Comparison of ENCODE assay signal across 8 cellular contexts in genomic region chr19:32581704-32582164, GRCh38. TPM values are rescaled to one million over a fixed set of nuclear protein-coding genes. Genes with fewer than 3 reads are reported as not detected.
DNase-seq lines count a peak whose midpoint lies in the region; ATAC-seq and TF ChIP-seq lines count a peak whose summit lies in the region.

No MANE protein-coding gene starts in this region.

- no peaks in the 10 kb centered on the region for H3K36me3 ChIP-seq in parathyroid adenoma (ENCODE audit: control insufficient read depth, insufficient read depth, low read length)

- no peaks in the 10 kb centered on the region for H3K9me3 Mint-ChIP-seq in IgD-negative memory B cell
- H3K9me3 Mint-ChIP-seq in activated T-helper 1 cell treated with anti-CD3 and anti-CD28 coated beads, Interleukin-12 subunit alpha, Interleukin-12 subunit beta, Interleukin-2, Interleukin-4 antibody, amounts not matched to agents 30 ng/mL and 10 ng/mL and 1 ng/mL, durations not matched to agents 14 hours and 24 hours and 36 hours = no peaks in the 10 kb centered on the region

- peak overlapping the region; percentile 92 for H3K4me2 ChIP-seq in parathyroid adenoma (ENCODE audit: low read length)

- TF ChIP-seq CTCF in parathyroid adenoma (IDR thresholded peaks at IDR 0.05) = no peak

- DNase-seq in NCI-H748 (lab: John Stamatoyannopoulos, UW; ENCODE audit: unreplicated experiment) (peak; percentile 56), NCI-H748 treated with DMSO at 0.1 percent for 48 hours (lab: John Stamatoyannopoulos, UW) (no peak), Right ventricle myocardium superior (peak; percentile 46), epidermal melanocyte (ENCODE audit: insufficient read length, low spot score) (no peak)
- no peak for DNase-seq in activated T-helper 1 cell treated with anti-CD3 and anti-CD28 coated beads, Interleukin-12 subunit alpha, Interleukin-12 subunit beta, Interleukin-2, Interleukin-4 antibody, amounts not matched to agents 30 ng/mL and 10 ng/mL and 1 ng/mL, durations not matched to agents 14 hours and 24 hours and 36 hours (ENCODE audit: low spot score)

- peak overlapping the region in 2 of 3 donors; percentile 39 to 46 for H3K27ac Mint-ChIP-seq in IgD-negative memory B cell
- H3K27ac Mint-ChIP-seq in activated T-helper 1 cell treated with anti-CD3 and anti-CD28 coated beads, Interleukin-12 subunit alpha, Interleukin-12 subunit beta, Interleukin-2, Interleukin-4 antibody, amounts not matched to agents 30 ng/mL and 10 ng/mL and 1 ng/mL, durations not matched to agents 14 hours and 24 hours and 36 hours = peak overlapping the region; percentile 65

- ATAC-seq in Right ventricle myocardium superior (ENCODE audit: poor library complexity) (peak; percentile 35), HG02852 (IDR thresholded peaks at IDR 0.05; ENCODE audit: unreplicated experiment) (no peak)

- H3K27me3 Mint-ChIP-seq in IgD-negative memory B cell = no peaks in the 10 kb centered on the region
- peaks cover 8% of the 10 kb centered on the region for H3K27me3 Mint-ChIP-seq in activated T-helper 1 cell treated with anti-CD3 and anti-CD28 coated beads, Interleukin-12 subunit alpha, Interleukin-12 subunit beta, Interleukin-2, Interleukin-4 antibody, amounts not matched to agents 30 ng/mL and 10 ng/mL and 1 ng/mL, durations not matched to agents 14 hours and 24 hours and 36 hours (ENCODE audit: insufficient read depth)

- H3K4me1 Mint-ChIP-seq in IgD-negative memory B cell = peaks cover 13 to 17% (median 16%) of the 10 kb centered on the region in 3 donors
- peaks cover 39% of the 10 kb centered on the region for H3K4me1 Mint-ChIP-seq in activated T-helper 1 cell treated with anti-CD3 and anti-CD28 coated beads, Interleukin-12 subunit alpha, Interleukin-12 subunit beta, Interleukin-2, Interleukin-4 antibody, amounts not matched to agents 30 ng/mL and 10 ng/mL and 1 ng/mL, durations not matched to agents 14 hours and 24 hours and 36 hours (ENCODE audit: low read depth)

- peak overlapping the region; percentile 81 for H3K4me3 ChIP-seq in parathyroid adenoma (ENCODE audit: low read depth, low read length)

- H2AFZ ChIP-seq in parathyroid adenoma = peak overlapping the region; percentile 86

- H3K9me3 ChIP-seq in parathyroid adenoma (ENCODE audit: control insufficient read depth, low read length) = no peaks in the 10 kb centered on the region

- H3K79me2 ChIP-seq in parathyroid adenoma = peaks cover 3% of the 10 kb centered on the region

- peak overlapping the region; percentile 21 for H3K27ac ChIP-seq in parathyroid adenoma

- no peaks in the 10 kb centered on the region for H3K4me1 ChIP-seq in parathyroid adenoma

- intact Hi-C loops in activated T-helper 1 cell treated with anti-CD3 and anti-CD28 coated beads, Interleukin-12 subunit alpha, Interleukin-12 subunit beta, Interleukin-2, Interleukin-4 antibody, amounts not matched to agents 30 ng/mL and 10 ng/mL and 1 ng/mL, durations not matched to agents 14 hours and 24 hours and 36 hours (cut with micrococcal nuclease) = loop anchor here (1.0 to 5.0 kb wide), 8 partner anchors 17 to 791 kb away; partner anchors contain the start of genes ANKRD27, CEBPG, DPY19L3 and GPATCH1
- intact Hi-C loops in Right ventricle myocardium superior (cut with DNase I) = loop anchor here (10.0 kb wide), 1 partner anchor 93 kb away; the partner anchor contains the start of genes ANKRD27 and RGS9BP

- H3K27me3 ChIP-seq in parathyroid adenoma (ENCODE audit: control insufficient read depth, insufficient read depth, low read length) = no peaks in the 10 kb centered on the region

- H3K9ac ChIP-seq in parathyroid adenoma = peak overlapping the region; percentile 3

- peak overlapping the region; percentile 85 to 96 (median 89) for H3K4me3 Mint-ChIP-seq in IgD-negative memory B cell
- peak overlapping the region; percentile 92 for H3K4me3 Mint-ChIP-seq in activated T-helper 1 cell treated with anti-CD3 and anti-CD28 coated beads, Interleukin-12 subunit alpha, Interleukin-12 subunit beta, Interleukin-2, Interleukin-4 antibody, amounts not matched to agents 30 ng/mL and 10 ng/mL and 1 ng/mL, durations not matched to agents 14 hours and 24 hours and 36 hours

- H3K36me3 Mint-ChIP-seq in IgD-negative memory B cell = peaks cover 8% of the 10 kb centered on the region
- H3K36me3 Mint-ChIP-seq in activated T-helper 1 cell treated with anti-CD3 and anti-CD28 coated beads, Interleukin-12 subunit alpha, Interleukin-12 subunit beta, Interleukin-2, Interleukin-4 antibody, amounts not matched to agents 30 ng/mL and 10 ng/mL and 1 ng/mL, durations not matched to agents 14 hours and 24 hours and 36 hours (ENCODE audit: low read depth) = peaks cover 36% of the 10 kb centered on the region

RNA-seq across cellular contexts. Expression of gene PDCD5, which starts 0.7 kb away (rescaled TPM):
- 101 TPM for polyA plus RNA-seq in IgD-negative memory B cell
- 203 TPM in 2 replicates for total RNA-seq in activated T-helper 1 cell treated with anti-CD3 and anti-CD28 coated beads, Interleukin-12 subunit alpha, Interleukin-12 subunit beta, Interleukin-2, Interleukin-4 antibody, amounts not matched to agents 30 ng/mL and 10 ng/mL and 1 ng/mL, durations not matched to agents 14 hours and 24 hours and 36 hours
- 137 TPM for total RNA-seq in Right ventricle myocardium superior

Comparison
In these comparisons a context has a peak if more than half of its experiments do, and no peak if none do; other contexts are left out.
1. DNase-seq: peak in NCI-H748 (single experiment) and Right ventricle myocardium superior (single experiment); none in NCI-H748 treated with DMSO at 0.1 percent for 48 hours (single experiment), activated T-helper 1 cell treated with anti-CD3 and anti-CD28 coated beads, Interleukin-12 subunit alpha, Interleukin-12 subunit beta, Interleukin-2, Interleukin-4 antibody, amounts not matched to agents 30 ng/mL and 10 ng/mL and 1 ng/mL, durations not matched to agents 14 hours and 24 hours and 36 hours (single experiment) and epidermal melanocyte (single experiment).